14 cellular contexts compared by ENCODE assay signal in genomic region chr2:102803041-102803896, GRCh38. TPM values are rescaled to one million over a fixed set of nuclear protein-coding genes. Genes with fewer than 3 reads are reported as not detected.
A peak's percentile ranks its signal among the peaks of the same experiment; 100 is the strongest.
DNase-seq lines count a peak whose midpoint lies in the region; ATAC-seq and TF ChIP-seq lines count a peak whose summit lies in the region.
"Had no signal": no experiment of that assay in that cellular context is flagged by ENCODE, and none has a peak within 500 bp of the region (broad histone marks: within the 10 kb centered on the region; RNA-seq: fewer than 3 reads in every experiment).

No MANE protein-coding gene starts in this region.

- H3K27me3 Mint-ChIP-seq in activated CD8-positive, alpha-beta T cell treated with anti-CD3 and anti-CD28 coated beads, Interleukin-2, amount 10 ng/mL, durations not matched to agents 7 days and 5 days (ENCODE audit: low read depth) = no peaks in the 10 kb centered on the region
- H3K27me3 Mint-ChIP-seq in activated CD8-positive, alpha-beta T cell treated with anti-CD3 and anti-CD28 coated beads for 36 hours = no peaks in the 10 kb centered on the region

- ATAC-seq in activated CD8-positive, alpha-beta T cell treated with anti-CD3 and anti-CD28 coated beads, Interleukin-2, amount 10 ng/mL, durations not matched to agents 7 days and 5 days = peak; percentile 54
- no peak for ATAC-seq in activated CD8-positive, alpha-beta T cell treated with anti-CD3 and anti-CD28 coated beads for 36 hours
- ATAC-seq in RWPE2 (ENCODE audit: low read depth) (peak; percentile 41), gastrocnemius medialis (no peak), HG02588 (IDR thresholded peaks at IDR 0.05; ENCODE audit: unreplicated experiment) (no peak)
- ATAC-seq: esophagus mucosa had no signal

- no peaks in the 10 kb centered on the region for H3K4me1 ChIP-seq in RWPE2 (ENCODE audit: insufficient read depth, poor library complexity, severe bottlenecking)
- H3K4me1 ChIP-seq in gastrocnemius medialis = peaks cover 42 to 56% of the 10 kb centered on the region in 2 donors
- H3K4me1 ChIP-seq: parathyroid adenoma, uterus had no signal

- no peak for TF ChIP-seq CTCF in activated CD8-positive, alpha-beta T cell treated with anti-CD3 and anti-CD28 coated beads for 36 hours (IDR thresholded peaks at IDR 0.05)
- TF ChIP-seq CTCF in RWPE2 (IDR thresholded peaks at IDR 0.05; ENCODE audit: poor library complexity, severe bottlenecking) = no peak
- TF ChIP-seq CTCF in gastrocnemius medialis (IDR thresholded peaks at IDR 0.05 in 4 of 5, conservative IDR thresholded peaks at IDR 0.05 in 1 of 5) = no peak

- intact Hi-C loops in activated CD8-positive, alpha-beta T cell treated with anti-CD3 and anti-CD28 coated beads for 36 hours (cut with micrococcal nuclease) = loop anchor here (10.0 kb wide), 1 partner anchor 278 kb away; no protein-coding TSS in a partner anchor
- intact Hi-C loops in gastrocnemius medialis (cut with DNase I; ENCODE audit: low total_unique reads) = no loop called here

- H3K36me3 ChIP-seq in RWPE2 (ENCODE audit: low read depth) (0 out of 2 replicates have a peak, but pooled peaks cover 1% of the 10 kb centered on the region), gastrocnemius medialis (peaks cover 0 to 2% of the 10 kb centered on the region in 2 donors)
- H3K36me3 ChIP-seq: uterus had no signal

- H3K4me3 Mint-ChIP-seq in activated CD8-positive, alpha-beta T cell treated with anti-CD3 and anti-CD28 coated beads, Interleukin-2, amount 10 ng/mL, durations not matched to agents 7 days and 5 days = peak overlapping the region; percentile 35
- no peak overlapping the region for H3K4me3 Mint-ChIP-seq in activated CD8-positive, alpha-beta T cell treated with anti-CD3 and anti-CD28 coated beads for 36 hours
- H3K4me3 Mint-ChIP-seq: activated CD4-positive, alpha-beta memory T cell treated with anti-CD3 and anti-CD28 coated beads for 36 hours had no signal

- POLR2A ChIA-PET in activated CD8-positive, alpha-beta T cell treated with anti-CD3 and anti-CD28 coated beads, Interleukin-2, amount 10 ng/mL, durations not matched to agents 7 days and 5 days (lab: Charles Lee) = interaction anchor here (0.6 kb wide), 1 partner anchor 25 kb away, joined by 3 read pairs; no protein-coding TSS in a partner anchor
- POLR2A ChIA-PET in activated CD8-positive, alpha-beta T cell treated with anti-CD3 and anti-CD28 coated beads for 36 hours (lab: Charles Lee) = no interaction called here

- H3K4me1 Mint-ChIP-seq in activated CD8-positive, alpha-beta T cell treated with anti-CD3 and anti-CD28 coated beads, Interleukin-2, amount 10 ng/mL, durations not matched to agents 7 days and 5 days (ENCODE audit: low read depth) = peaks cover 21% of the 10 kb centered on the region
- peaks cover 11% of the 10 kb centered on the region for H3K4me1 Mint-ChIP-seq in activated CD8-positive, alpha-beta T cell treated with anti-CD3 and anti-CD28 coated beads for 36 hours (ENCODE audit: low read depth)

- in situ Hi-C loops in gastrocnemius medialis (cut with MboI; ENCODE audit: low sequenced_read_pairs in 4 of 4) = loop anchor here in 3 of 4 donors (5.0 to 10.0 kb wide), 3 partner anchors 46 to 51 kb away; no protein-coding TSS in a partner anchor

- peaks cover 36% of the 10 kb centered on the region for H3K9me3 Mint-ChIP-seq in activated CD8-positive, alpha-beta T cell treated with anti-CD3 and anti-CD28 coated beads, Interleukin-2, amount 10 ng/mL, durations not matched to agents 7 days and 5 days (ENCODE audit: insufficient read depth)
- peaks cover 37% of the 10 kb centered on the region for H3K9me3 Mint-ChIP-seq in activated CD8-positive, alpha-beta T cell treated with anti-CD3 and anti-CD28 coated beads for 36 hours

- CTCF ChIA-PET in activated CD8-positive, alpha-beta T cell treated with anti-CD3 and anti-CD28 coated beads, Interleukin-2, amount 10 ng/mL, durations not matched to agents 7 days and 5 days (lab: Charles Lee) = interaction anchor here (0.7 to 10.0 kb wide), 3 partner anchors 37 to 50 kb away, joined by 3 to 136 read pairs (median 3); no protein-coding TSS in a partner anchor
- CTCF ChIA-PET in activated CD8-positive, alpha-beta T cell treated with anti-CD3 and anti-CD28 coated beads for 36 hours (lab: Charles Lee) = interaction anchor here (0.7 to 1.1 kb wide), 2 partner anchors 38 to 47 kb away, joined by 3 read pairs; no protein-coding TSS in a partner anchor

- no peak overlapping the region for H3K4me3 ChIP-seq in RWPE2 (ENCODE audit: severe bottlenecking)
- H3K4me3 ChIP-seq in gastrocnemius medialis = no peak overlapping the region
- H3K4me3 ChIP-seq: uterus had no signal

- H3K27ac Mint-ChIP-seq in activated CD8-positive, alpha-beta T cell treated with anti-CD3 and anti-CD28 coated beads, Interleukin-2, amount 10 ng/mL, durations not matched to agents 7 days and 5 days = no peak overlapping the region
- no peak overlapping the region for H3K27ac Mint-ChIP-seq in activated CD8-positive, alpha-beta T cell treated with anti-CD3 and anti-CD28 coated beads for 36 hours
- H3K27ac Mint-ChIP-seq: activated CD4-positive, alpha-beta memory T cell treated with anti-CD3 and anti-CD28 coated beads for 36 hours had no signal

- H3K36me3 Mint-ChIP-seq in activated CD8-positive, alpha-beta T cell treated with anti-CD3 and anti-CD28 coated beads, Interleukin-2, amount 10 ng/mL, durations not matched to agents 7 days and 5 days (ENCODE audit: low read depth) = peaks cover 39% of the 10 kb centered on the region
- H3K36me3 Mint-ChIP-seq in activated CD8-positive, alpha-beta T cell treated with anti-CD3 and anti-CD28 coated beads for 36 hours (ENCODE audit: low read depth) = peaks cover 49% of the 10 kb centered on the region

- TF ChIP-seq POLR2A in gastrocnemius medialis (IDR thresholded peaks at IDR 0.05) = no peak

- H3K27me3 ChIP-seq in RWPE2 (ENCODE audit: insufficient read depth, poor library complexity, severe bottlenecking) (no peaks in the 10 kb centered on the region), gastrocnemius medialis (no peaks in the 10 kb centered on the region)
- H3K27me3 ChIP-seq: uterus had no signal

- DNase-seq in activated CD8-positive, alpha-beta T cell treated with anti-CD3 and anti-CD28 coated beads, Interleukin-2, amount 10 ng/mL, durations not matched to agents 7 days and 5 days = peak; percentile 22
- no peak for DNase-seq in activated CD8-positive, alpha-beta T cell treated with anti-CD3 and anti-CD28 coated beads for 36 hours
- DNase-seq in RWPE2 (ENCODE audit: low spot score) (no peak), epithelial cell of prostate (ENCODE audit: low read depth, low spot score) (peak; percentile 20), gastrocnemius medialis (no peak), substantia nigra (lab: John Stamatoyannopoulos, UW) (no peak), inferior parietal cortex (ENCODE audit: extremely low spot score) (no peak)
- DNase-seq: activated CD4-positive, alpha-beta memory T cell treated with anti-CD3 and anti-CD28 coated beads for 36 hours; stimulated activated CD8-positive, alpha-beta memory T cell treated with anti-CD3 and anti-CD28 coated beads, Interleukin-4, amount 100 ng/mL, for 48 hours; SW 1271; uterus had no signal

- peaks cover 3% of the 10 kb centered on the region for H3K9me3 ChIP-seq in RWPE2 (ENCODE audit: severe bottlenecking)
- no peaks in the 10 kb centered on the region for H3K9me3 ChIP-seq in gastrocnemius medialis
- H3K9me3 ChIP-seq: uterus had no signal

- no peak overlapping the region for H3K27ac ChIP-seq in RWPE2 (ENCODE audit: poor library complexity, severe bottlenecking)
- no peak overlapping the region for H3K27ac ChIP-seq in epithelial cell of prostate
- H3K27ac ChIP-seq in gastrocnemius medialis = peak overlapping the region; percentile 72 to 86 (median 79)
- no peak overlapping the region for H3K27ac ChIP-seq in substantia nigra (ENCODE audit: low read depth, low read length, poor library complexity, severe bottlenecking)
- H3K27ac ChIP-seq: parathyroid adenoma, uterus had no signal

RNA-seq across cellular contexts. Expression of gene TMEM182, which starts 41.4 kb away (rescaled TPM):
- 1 to 10 TPM; 3.1 to 4.4 TPM for total RNA-seq in activated CD8-positive, alpha-beta T cell treated with anti-CD3 and anti-CD28 coated beads, Interleukin-2, amount 10 ng/mL, durations not matched to agents 7 days and 5 days
- total RNA-seq in activated CD8-positive, alpha-beta T cell treated with anti-CD3 and anti-CD28 coated beads for 36 hours = 1 to 10 TPM; 4.4 to 5.3 TPM
- 10 to 100 TPM in 1 of 4 donors, 1 to 10 TPM in 3; 6.1 to 15.2 (median 8.0) TPM for total RNA-seq in gastrocnemius medialis

Comparison
In these comparisons a context has a peak if more than half of its experiments do, and no peak if none do; other contexts are left out.
1. ATAC-seq: peak in activated CD8-positive, alpha-beta T cell treated with anti-CD3 and anti-CD28 coated beads, Interleukin-2, amount 10 ng/mL, durations not matched to agents 7 days and 5 days (single experiment) and RWPE2 (single experiment); none in activated CD8-positive, alpha-beta T cell treated with anti-CD3 and anti-CD28 coated beads for 36 hours (single experiment), gastrocnemius medialis (0 of 2) and HG02588 (single experiment).
2. DNase-seq: peak in activated CD8-positive, alpha-beta T cell treated with anti-CD3 and anti-CD28 coated beads, Interleukin-2, amount 10 ng/mL, durations not matched to agents 7 days and 5 days (single experiment) and epithelial cell of prostate (single experiment); none in activated CD8-positive, alpha-beta T cell treated with anti-CD3 and anti-CD28 coated beads for 36 hours (single experiment), RWPE2 (single experiment), gastrocnemius medialis (0 of 2), substantia nigra (0 of 49) and inferior parietal cortex (single experiment).
3. H3K27ac ChIP-seq: peak in gastrocnemius medialis (4 of 4); none in RWPE2 (single experiment), epithelial cell of prostate (single experiment) and substantia nigra (single experiment).